Comparison of ENCODE assay signal across 1 cellular context in the genomic region with DNA sequence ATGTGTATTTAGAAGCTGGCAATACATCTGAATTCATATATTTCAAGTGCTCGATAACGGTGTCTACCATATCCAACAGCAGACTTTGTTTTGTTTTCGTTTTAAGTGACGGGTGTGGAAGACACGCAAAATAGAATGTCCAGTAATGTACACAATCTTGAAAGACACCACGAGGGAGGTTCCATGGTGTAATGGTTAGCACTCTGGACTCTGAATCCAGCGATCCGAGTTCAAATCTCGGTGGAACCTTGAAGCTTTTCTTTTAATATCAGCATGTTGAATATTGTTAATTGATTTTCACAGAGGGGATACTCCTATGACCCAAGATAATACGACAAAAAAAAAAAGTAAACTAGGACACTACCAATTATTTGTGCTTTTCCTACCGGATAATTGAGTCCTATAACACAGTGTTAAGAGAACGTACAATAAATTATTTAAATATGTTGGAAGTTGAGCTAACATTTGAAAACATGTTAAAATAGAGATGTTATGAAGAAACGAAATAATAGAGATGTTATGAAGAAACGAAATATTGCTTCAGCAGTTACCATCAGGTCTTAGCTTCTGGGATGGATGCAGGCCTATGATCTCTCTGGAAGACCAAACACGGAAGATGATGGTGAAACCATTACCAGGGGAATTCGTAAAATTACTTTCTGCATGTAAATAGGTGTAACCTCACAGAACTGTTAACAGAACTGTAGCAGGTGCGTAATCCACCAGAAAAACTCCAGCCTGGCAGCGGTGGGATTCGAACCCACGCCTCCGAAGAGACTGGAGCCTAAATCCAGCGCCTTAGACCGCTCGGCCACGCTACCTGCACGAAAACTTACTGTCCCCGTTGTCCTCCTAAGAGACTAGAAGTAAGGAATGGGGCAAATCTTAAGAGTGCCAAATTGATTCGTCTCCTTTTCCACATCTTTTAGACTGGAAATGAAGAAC.
TF ChIP-seq lines count a peak whose summit lies in the region.

No MANE protein-coding gene starts in this region.

TF ChIP-seq in K562, 482 proteins besides CTCF, POLR2A, EP300 and RAD21 (continues in another document):
- TF ChIP-seq ZNF696 (CRISPR knock-in tag; conservative IDR thresholded peaks at IDR 0.05) (no peak), MCM7 (IDR thresholded peaks at IDR 0.05) (no peak), ETS1 (conservative IDR thresholded peaks at IDR 0.05; ENCODE audit: control insufficient read depth, low read depth, low read length) (peak; percentile 94), AFF1 (IDR thresholded peaks at IDR 0.05; ENCODE audit: low read depth in 1 of 2, partially characterized antibody in 2 of 2) (peak in 1 of 2 experiments; percentile 24), HNRNPH1 (optimal IDR thresholded peaks at IDR 0.05; ENCODE audit: low read depth, low read length) (no peak), NCOA6 (IDR thresholded peaks at IDR 0.05) (no peak), EWSR1 (IDR thresholded peaks at IDR 0.05; ENCODE audit: borderline replicate concordance, low read depth, partially characterized antibody) (no peak), IFI16 (CRISPR knock-in tag; IDR thresholded peaks at IDR 0.05) (no peak), KDM2B (CRISPR knock-in tag; IDR thresholded peaks at IDR 0.05) (no peak), ZFPM2 (CRISPR knock-in tag; IDR thresholded peaks at IDR 0.05) (no peak), SNAPC5 (CRISPR knock-in tag; IDR thresholded peaks at IDR 0.05) (no peak), GATA2 (CRISPR knock-in tag; IDR thresholded peaks at IDR 0.05) (no peak), ZNF217 (CRISPR knock-in tag; IDR thresholded peaks at IDR 0.05) (no peak), ZNF133 (CRISPR knock-in tag; IDR thresholded peaks at IDR 0.05) (no peak), ZNF766 (CRISPR knock-in tag; conservative IDR thresholded peaks at IDR 0.05) (0 out of 2 replicates have a peak, but pooled peaks have one; percentile 13), E2F5 (CRISPR knock-in tag; IDR thresholded peaks at IDR 0.05) (no peak), MEF2A (IDR thresholded peaks at IDR 0.05; ENCODE audit: control insufficient read depth, low read depth, low read length) (no peak), CBFB (CRISPR knock-in tag; IDR thresholded peaks at IDR 0.05) (no peak), PHF20 (IDR thresholded peaks at IDR 0.05; ENCODE audit: partially characterized antibody) (peak; percentile 26), SUPT5H (IDR thresholded peaks at IDR 0.05) (no peak), KLF6 (CRISPR knock-in tag; IDR thresholded peaks at IDR 0.05; ENCODE audit: borderline replicate concordance) (no peak), ZKSCAN8 (CRISPR knock-in tag; IDR thresholded peaks at IDR 0.05) (0 out of 2 replicates have a peak, but pooled peaks have one; percentile 45), ATF1 (CRISPR knock-in tag; IDR thresholded peaks at IDR 0.05) (no peak), ATF1 (tag; IDR thresholded peaks at IDR 0.05) (0 out of 2 replicates have a peak, but pooled peaks have one; percentile 17), HOMEZ (CRISPR knock-in tag; IDR thresholded peaks at IDR 0.05) (no peak), TAF9B (IDR thresholded peaks at IDR 0.05; ENCODE audit: partially characterized antibody) (no peak), ZNF174 (CRISPR knock-in tag; IDR thresholded peaks at IDR 0.05) (no peak), MCM2 (IDR thresholded peaks at IDR 0.05; ENCODE audit: low read depth) (no peak), TRIM28 (IDR thresholded peaks at IDR 0.05) (no peak), SAP30 (IDR thresholded peaks at IDR 0.05; ENCODE audit: borderline replicate concordance, insufficient read depth, low read depth, low read length, poor library complexity, severe bottlenecking) (no peak), SIRT6 (IDR thresholded peaks at IDR 0.05; ENCODE audit: low read depth, low read length) (no peak), DMBX1 (CRISPR knock-in tag; IDR thresholded peaks at IDR 0.05; ENCODE audit: borderline replicate concordance) (no peak), NFE2 (IDR thresholded peaks at IDR 0.05; ENCODE audit: low read depth) (no peak), TEAD1 (CRISPR knock-in tag; IDR thresholded peaks at IDR 0.05) (no peak)
- TF ChIP-seq, protein P1, sequence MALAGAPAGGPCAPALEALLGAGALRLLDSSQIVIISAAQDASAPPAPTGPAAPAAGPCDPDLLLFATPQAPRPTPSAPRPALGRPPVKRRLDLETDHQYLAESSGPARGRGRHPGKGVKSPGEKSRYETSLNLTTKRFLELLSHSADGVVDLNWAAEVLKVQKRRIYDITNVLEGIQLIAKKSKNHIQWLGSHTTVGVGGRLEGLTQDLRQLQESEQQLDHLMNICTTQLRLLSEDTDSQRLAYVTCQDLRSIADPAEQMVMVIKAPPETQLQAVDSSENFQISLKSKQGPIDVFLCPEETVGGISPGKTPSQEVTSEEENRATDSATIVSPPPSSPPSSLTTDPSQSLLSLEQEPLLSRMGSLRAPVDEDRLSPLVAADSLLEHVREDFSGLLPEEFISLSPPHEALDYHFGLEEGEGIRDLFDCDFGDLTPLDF (CRISPR knock-in tag; IDR thresholded peaks at IDR 0.05): no peak
- TF ChIP-seq, protein P2, sequence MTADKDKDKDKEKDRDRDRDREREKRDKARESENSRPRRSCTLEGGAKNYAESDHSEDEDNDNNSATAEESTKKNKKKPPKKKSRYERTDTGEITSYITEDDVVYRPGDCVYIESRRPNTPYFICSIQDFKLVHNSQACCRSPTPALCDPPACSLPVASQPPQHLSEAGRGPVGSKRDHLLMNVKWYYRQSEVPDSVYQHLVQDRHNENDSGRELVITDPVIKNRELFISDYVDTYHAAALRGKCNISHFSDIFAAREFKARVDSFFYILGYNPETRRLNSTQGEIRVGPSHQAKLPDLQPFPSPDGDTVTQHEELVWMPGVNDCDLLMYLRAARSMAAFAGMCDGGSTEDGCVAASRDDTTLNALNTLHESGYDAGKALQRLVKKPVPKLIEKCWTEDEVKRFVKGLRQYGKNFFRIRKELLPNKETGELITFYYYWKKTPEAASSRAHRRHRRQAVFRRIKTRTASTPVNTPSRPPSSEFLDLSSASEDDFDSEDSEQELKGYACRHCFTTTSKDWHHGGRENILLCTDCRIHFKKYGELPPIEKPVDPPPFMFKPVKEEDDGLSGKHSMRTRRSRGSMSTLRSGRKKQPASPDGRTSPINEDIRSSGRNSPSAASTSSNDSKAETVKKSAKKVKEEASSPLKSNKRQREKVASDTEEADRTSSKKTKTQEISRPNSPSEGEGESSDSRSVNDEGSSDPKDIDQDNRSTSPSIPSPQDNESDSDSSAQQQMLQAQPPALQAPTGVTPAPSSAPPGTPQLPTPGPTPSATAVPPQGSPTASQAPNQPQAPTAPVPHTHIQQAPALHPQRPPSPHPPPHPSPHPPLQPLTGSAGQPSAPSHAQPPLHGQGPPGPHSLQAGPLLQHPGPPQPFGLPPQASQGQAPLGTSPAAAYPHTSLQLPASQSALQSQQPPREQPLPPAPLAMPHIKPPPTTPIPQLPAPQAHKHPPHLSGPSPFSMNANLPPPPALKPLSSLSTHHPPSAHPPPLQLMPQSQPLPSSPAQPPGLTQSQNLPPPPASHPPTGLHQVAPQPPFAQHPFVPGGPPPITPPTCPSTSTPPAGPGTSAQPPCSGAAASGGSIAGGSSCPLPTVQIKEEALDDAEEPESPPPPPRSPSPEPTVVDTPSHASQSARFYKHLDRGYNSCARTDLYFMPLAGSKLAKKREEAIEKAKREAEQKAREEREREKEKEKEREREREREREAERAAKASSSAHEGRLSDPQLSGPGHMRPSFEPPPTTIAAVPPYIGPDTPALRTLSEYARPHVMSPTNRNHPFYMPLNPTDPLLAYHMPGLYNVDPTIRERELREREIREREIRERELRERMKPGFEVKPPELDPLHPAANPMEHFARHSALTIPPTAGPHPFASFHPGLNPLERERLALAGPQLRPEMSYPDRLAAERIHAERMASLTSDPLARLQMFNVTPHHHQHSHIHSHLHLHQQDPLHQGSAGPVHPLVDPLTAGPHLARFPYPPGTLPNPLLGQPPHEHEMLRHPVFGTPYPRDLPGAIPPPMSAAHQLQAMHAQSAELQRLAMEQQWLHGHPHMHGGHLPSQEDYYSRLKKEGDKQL (CRISPR knock-in tag; IDR thresholded peaks at IDR 0.05; ENCODE audit: borderline replicate concordance): no peak
- TF ChIP-seq, protein P3, sequence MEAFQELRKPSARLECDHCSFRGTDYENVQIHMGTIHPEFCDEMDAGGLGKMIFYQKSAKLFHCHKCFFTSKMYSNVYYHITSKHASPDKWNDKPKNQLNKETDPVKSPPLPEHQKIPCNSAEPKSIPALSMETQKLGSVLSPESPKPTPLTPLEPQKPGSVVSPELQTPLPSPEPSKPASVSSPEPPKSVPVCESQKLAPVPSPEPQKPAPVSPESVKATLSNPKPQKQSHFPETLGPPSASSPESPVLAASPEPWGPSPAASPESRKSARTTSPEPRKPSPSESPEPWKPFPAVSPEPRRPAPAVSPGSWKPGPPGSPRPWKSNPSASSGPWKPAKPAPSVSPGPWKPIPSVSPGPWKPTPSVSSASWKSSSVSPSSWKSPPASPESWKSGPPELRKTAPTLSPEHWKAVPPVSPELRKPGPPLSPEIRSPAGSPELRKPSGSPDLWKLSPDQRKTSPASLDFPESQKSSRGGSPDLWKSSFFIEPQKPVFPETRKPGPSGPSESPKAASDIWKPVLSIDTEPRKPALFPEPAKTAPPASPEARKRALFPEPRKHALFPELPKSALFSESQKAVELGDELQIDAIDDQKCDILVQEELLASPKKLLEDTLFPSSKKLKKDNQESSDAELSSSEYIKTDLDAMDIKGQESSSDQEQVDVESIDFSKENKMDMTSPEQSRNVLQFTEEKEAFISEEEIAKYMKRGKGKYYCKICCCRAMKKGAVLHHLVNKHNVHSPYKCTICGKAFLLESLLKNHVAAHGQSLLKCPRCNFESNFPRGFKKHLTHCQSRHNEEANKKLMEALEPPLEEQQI (IDR thresholded peaks at IDR 0.05): no peak; the same call in 1 of the 2 replicates
- TF ChIP-seq, protein P4, sequence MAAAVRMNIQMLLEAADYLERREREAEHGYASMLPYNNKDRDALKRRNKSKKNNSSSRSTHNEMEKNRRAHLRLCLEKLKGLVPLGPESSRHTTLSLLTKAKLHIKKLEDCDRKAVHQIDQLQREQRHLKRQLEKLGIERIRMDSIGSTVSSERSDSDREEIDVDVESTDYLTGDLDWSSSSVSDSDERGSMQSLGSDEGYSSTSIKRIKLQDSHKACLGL (CRISPR knock-in tag; IDR thresholded peaks at IDR 0.05; ENCODE audit: borderline replicate concordance, poor library complexity, severe bottlenecking): no peak
- TF ChIP-seq, protein P5, sequence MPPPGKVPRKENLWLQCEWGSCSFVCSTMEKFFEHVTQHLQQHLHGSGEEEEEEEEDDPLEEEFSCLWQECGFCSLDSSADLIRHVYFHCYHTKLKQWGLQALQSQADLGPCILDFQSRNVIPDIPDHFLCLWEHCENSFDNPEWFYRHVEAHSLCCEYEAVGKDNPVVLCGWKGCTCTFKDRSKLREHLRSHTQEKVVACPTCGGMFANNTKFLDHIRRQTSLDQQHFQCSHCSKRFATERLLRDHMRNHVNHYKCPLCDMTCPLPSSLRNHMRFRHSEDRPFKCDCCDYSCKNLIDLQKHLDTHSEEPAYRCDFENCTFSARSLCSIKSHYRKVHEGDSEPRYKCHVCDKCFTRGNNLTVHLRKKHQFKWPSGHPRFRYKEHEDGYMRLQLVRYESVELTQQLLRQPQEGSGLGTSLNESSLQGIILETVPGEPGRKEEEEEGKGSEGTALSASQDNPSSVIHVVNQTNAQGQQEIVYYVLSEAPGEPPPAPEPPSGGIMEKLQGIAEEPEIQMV (tag; conservative IDR thresholded peaks at IDR 0.05; ENCODE audit: low read depth): no peak
